In genomic region chr3:83934208-83935150, GRCh38 we compare ENCODE assay signal across 11 cellular contexts.
DNase-seq lines count a peak whose midpoint lies in the region; ATAC-seq and TF ChIP-seq lines count a peak whose summit lies in the region.
"Had no signal": no experiment of that assay in that cellular context is flagged by ENCODE, and none has a peak within 500 bp of the region (broad histone marks: within the 10 kb centered on the region; RNA-seq: fewer than 3 reads in every experiment).

No MANE protein-coding gene starts in this region.

- peak overlapping the region; percentile 14 to 60 (median 45) for H3K4me2 ChIP-seq in BLaER1 treated with 17β-estradiol and CSF1 and Interleukin-3, amounts not matched to agents 10 nM and 100 nM
- H3K4me2 ChIP-seq in PC-3 (ENCODE audit: low read length), result peak overlapping the region; percentile 55

- H3K9me3 ChIP-seq in BLaER1 treated with 17β-estradiol and CSF1 and Interleukin-3, amounts not matched to agents 10 nM and 100 nM (replicated peaks in 1 of 11), result peaks cover 14 to 27% (median 18%) of the 10 kb centered on the region in 11 experiments
- H3K9me3 ChIP-seq in PC-3 (ENCODE audit: low read length) (peaks cover 8% of the 10 kb centered on the region; the same call in 1 of the 2 replicates), esophagus squamous epithelium (peaks cover 0 to 13% (median 10%) of the 10 kb centered on the region in 3 donors), uterus (no peaks in the 10 kb centered on the region)

- TF ChIP-seq CTCF in PC-3 (conservative IDR thresholded peaks at IDR 0.05; ENCODE audit: low read depth, low read length) (0 out of 2 replicates have a peak, but pooled peaks have one; percentile 35), esophagus squamous epithelium (IDR thresholded peaks at IDR 0.05) (peak in 2 of 6 experiments; percentile 21 to 40), uterus (IDR thresholded peaks at IDR 0.05) (no peak), brain microvascular endothelial cell (IDR thresholded peaks at IDR 0.05; ENCODE audit: low read depth, low read length, missing control alignments) (no peak)

- H4K20me1 ChIP-seq in BLaER1 treated with 17β-estradiol and CSF1 and Interleukin-3, amounts not matched to agents 10 nM and 100 nM, result no peaks in the 10 kb centered on the region
- H4K20me1 ChIP-seq in PC-3 (ENCODE audit: low read length), result no peaks in the 10 kb centered on the region

- H3K36me3 ChIP-seq in BLaER1 treated with 17β-estradiol and CSF1 and Interleukin-3, amounts not matched to agents 10 nM and 100 nM, result no peaks in the 10 kb centered on the region
- H3K36me3 ChIP-seq in PC-3 (ENCODE audit: low read depth, low read length) (peaks cover 15% of the 10 kb centered on the region; the same call in 1 of the 2 replicates), esophagus squamous epithelium (no peaks in the 10 kb centered on the region), uterus (no peaks in the 10 kb centered on the region), brain microvascular endothelial cell (replicated peaks) (no peaks in the 10 kb centered on the region)
- H3K36me3 ChIP-seq: spleen, tibial nerve had no signal

- peaks cover 11 to 30% (median 15%) of the 10 kb centered on the region in 10 experiments; a peak in 18 of 20 replicates for H3K4me1 ChIP-seq in BLaER1 treated with 17β-estradiol and CSF1 and Interleukin-3, amounts not matched to agents 10 nM and 100 nM
- H3K4me1 ChIP-seq in PC-3 (ENCODE audit: insufficient read depth, low read length) (peaks cover 32% of the 10 kb centered on the region), esophagus squamous epithelium (peaks cover 0 to 18% (median 6%) of the 10 kb centered on the region in 3 donors), uterus (no peaks in the 10 kb centered on the region)
- H3K4me1 ChIP-seq: spleen, tibial nerve had no signal

- POLR2A ChIA-PET in PC-3 (lab: Charles Lee; ENCODE audit: unreplicated experiment), result no interaction called here

- no peaks in the 10 kb centered on the region for H3K9me2 ChIP-seq in PC-3 (replicated peaks; ENCODE audit: low read length)

- intact Hi-C loops in PC-3 (cut with micrococcal nuclease) (loop anchor here (1.0 to 5.0 kb wide), 2 partner anchors 40 to 383 kb away; no protein-coding TSS in a partner anchor), esophagus squamous epithelium (cut with DNase I) (no loop called here), uterus (cut with DNase I; ENCODE audit: low total_unique reads) (no loop called here)

- TSS peak; percentile 61 for BruUV-seq in PC-3 (replicated peaks; lab: Mats Ljungman, UMichigan)

- DNase-seq in PC-3, result peak; percentile 96
- DNase-seq in esophagus squamous epithelium (lab: John Stamatoyannopoulos, UW), result no peak
- no peak for DNase-seq in stimulated activated naive CD8-positive, alpha-beta T cell treated with anti-CD3 and anti-CD28 coated beads, Interleukin-15, amount 100 ng/mL, for 72 hours
- DNase-seq in activated effector memory CD4-positive, alpha-beta T cell treated with anti-CD3 and anti-CD28 coated beads, Interleukin-2, amount 50 U/mL, for 16 hours, result no peak
- DNase-seq in uterus, result no peak
- DNase-seq in brain microvascular endothelial cell, result no peak
- DNase-seq: CD4-positive, CD25-positive, alpha-beta regulatory T cell; spleen had no signal

- H3K4me1 Mint-ChIP-seq in stimulated activated naive CD8-positive, alpha-beta T cell treated with anti-CD3 and anti-CD28 coated beads, Interleukin-15, amount 100 ng/mL, for 72 hours, result no peaks in the 10 kb centered on the region

- no peaks in the 10 kb centered on the region for H3K27me3 ChIP-seq in BLaER1 treated with 17β-estradiol and CSF1 and Interleukin-3, amounts not matched to agents 10 nM and 100 nM
- no peaks in the 10 kb centered on the region for H3K27me3 ChIP-seq in PC-3 (ENCODE audit: low read length)
- no peaks in the 10 kb centered on the region for H3K27me3 ChIP-seq in esophagus squamous epithelium
- no peaks in the 10 kb centered on the region for H3K27me3 ChIP-seq in uterus
- no peaks in the 10 kb centered on the region for H3K27me3 ChIP-seq in brain microvascular endothelial cell (replicated peaks)
- H3K27me3 ChIP-seq: spleen, tibial nerve had no signal

- H3F3A ChIP-seq in PC-3 (ENCODE audit: low read length, unreplicated experiment), result peaks cover 5% of the 10 kb centered on the region

- H3K4me3 ChIP-seq in BLaER1 treated with 17β-estradiol and CSF1 and Interleukin-3, amounts not matched to agents 10 nM and 100 nM, result no peak overlapping the region
- H3K4me3 ChIP-seq in PC-3 (ENCODE audit: low read length) (no peak overlapping the region; the same call in 1 of the 2 replicates), esophagus squamous epithelium (no peak overlapping the region), uterus (no peak overlapping the region), brain microvascular endothelial cell (ENCODE audit: low read depth, low read length) (no peak overlapping the region)
- H3K4me3 ChIP-seq: spleen, tibial nerve had no signal

- H3K27ac ChIP-seq in BLaER1 treated with 17β-estradiol and CSF1 and Interleukin-3, amounts not matched to agents 10 nM and 100 nM, result peak overlapping the region; percentile 50 to 74 (median 64)
- peak overlapping the region; percentile 92 for H3K27ac ChIP-seq in PC-3 (ENCODE audit: low read length)
- peak overlapping the region; percentile 31 to 65 (median 52) for H3K27ac ChIP-seq in esophagus squamous epithelium
- H3K27ac ChIP-seq in uterus, result no peak overlapping the region
- no peak overlapping the region for H3K27ac ChIP-seq in brain microvascular endothelial cell
- H3K27ac ChIP-seq: spleen, tibial nerve had no signal

- H3K9ac ChIP-seq in BLaER1 treated with 17β-estradiol and CSF1 and Interleukin-3, amounts not matched to agents 10 nM and 100 nM, result peak overlapping the region in 5 of 11 experiments; percentile 14 to 44 (median 30); a peak in 5 of 22 replicates
- H3K9ac ChIP-seq in PC-3 (ENCODE audit: low read length), result peak overlapping the region; percentile 50

- ATAC-seq in HG03378 (IDR thresholded peaks at IDR 0.05; ENCODE audit: unreplicated experiment) (peak; percentile 63), PC-3 (peak; percentile 84)
- ATAC-seq in stimulated activated naive CD8-positive, alpha-beta T cell treated with anti-CD3 and anti-CD28 coated beads, Interleukin-15, amount 100 ng/mL, for 72 hours, result no peak

- H3K4me3 Mint-ChIP-seq in stimulated activated naive CD8-positive, alpha-beta T cell treated with anti-CD3 and anti-CD28 coated beads, Interleukin-15, amount 100 ng/mL, for 72 hours, result no peak overlapping the region
- H3K4me3 Mint-ChIP-seq: CD4-positive, CD25-positive, alpha-beta regulatory T cell had no signal

- peak overlapping the region; percentile 44; the same call in 1 of the 2 replicates for H2AFZ ChIP-seq in PC-3 (ENCODE audit: low read length)

- H3K27ac Mint-ChIP-seq in stimulated activated naive CD8-positive, alpha-beta T cell treated with anti-CD3 and anti-CD28 coated beads, Interleukin-15, amount 100 ng/mL, for 72 hours, result peak overlapping the region in 1 of 2 donors; percentile 16
- H3K27ac Mint-ChIP-seq: CD4-positive, CD25-positive, alpha-beta regulatory T cell had no signal

- in situ Hi-C loops in brain microvascular endothelial cell (cut with HindIII; ENCODE audit: low pct_ligation_motif_present, low sequenced_read_pairs), result no loop called here

- CTCF ChIA-PET in PC-3 (lab: Charles Lee), result interaction anchor here (0.6 to 1.0 kb wide), 5 partner anchors 12 to 1006 kb away, joined by 3 to 4 read pairs (median 3); no protein-coding TSS in a partner anchor

- peaks cover 0 to 36% of the 10 kb centered on the region in 2 donors for H3K9me3 Mint-ChIP-seq in stimulated activated naive CD8-positive, alpha-beta T cell treated with anti-CD3 and anti-CD28 coated beads, Interleukin-15, amount 100 ng/mL, for 72 hours

- 40 to 48% methylated on average over 5 of the region's 5 CpGs for WGBS in esophagus squamous epithelium, 2 donors

- no peaks in the 10 kb centered on the region for H3K27me3 Mint-ChIP-seq in stimulated activated naive CD8-positive, alpha-beta T cell treated with anti-CD3 and anti-CD28 coated beads, Interleukin-15, amount 100 ng/mL, for 72 hours
- H3K27me3 Mint-ChIP-seq: CD4-positive, CD25-positive, alpha-beta regulatory T cell had no signal

- H3K79me2 ChIP-seq in PC-3 (ENCODE audit: low read length), result no peaks in the 10 kb centered on the region

- no peak for TF ChIP-seq POLR2A in esophagus squamous epithelium (IDR thresholded peaks at IDR 0.05)
- no peak for TF ChIP-seq POLR2A in uterus (IDR thresholded peaks at IDR 0.05)

Comparison
In these comparisons a context has a peak if more than half of its experiments do, and no peak if none do; other contexts are left out.
1. H3K27ac ChIP-seq: peak in BLaER1 treated with 17β-estradiol and CSF1 and Interleukin-3, amounts not matched to agents 10 nM and 100 nM (11 of 11), PC-3 (single experiment) and esophagus squamous epithelium (4 of 4); none in uterus (0 of 2) and brain microvascular endothelial cell (single experiment).